Comparison of ENCODE assay signal across 7 cellular contexts in the genomic region with DNA sequence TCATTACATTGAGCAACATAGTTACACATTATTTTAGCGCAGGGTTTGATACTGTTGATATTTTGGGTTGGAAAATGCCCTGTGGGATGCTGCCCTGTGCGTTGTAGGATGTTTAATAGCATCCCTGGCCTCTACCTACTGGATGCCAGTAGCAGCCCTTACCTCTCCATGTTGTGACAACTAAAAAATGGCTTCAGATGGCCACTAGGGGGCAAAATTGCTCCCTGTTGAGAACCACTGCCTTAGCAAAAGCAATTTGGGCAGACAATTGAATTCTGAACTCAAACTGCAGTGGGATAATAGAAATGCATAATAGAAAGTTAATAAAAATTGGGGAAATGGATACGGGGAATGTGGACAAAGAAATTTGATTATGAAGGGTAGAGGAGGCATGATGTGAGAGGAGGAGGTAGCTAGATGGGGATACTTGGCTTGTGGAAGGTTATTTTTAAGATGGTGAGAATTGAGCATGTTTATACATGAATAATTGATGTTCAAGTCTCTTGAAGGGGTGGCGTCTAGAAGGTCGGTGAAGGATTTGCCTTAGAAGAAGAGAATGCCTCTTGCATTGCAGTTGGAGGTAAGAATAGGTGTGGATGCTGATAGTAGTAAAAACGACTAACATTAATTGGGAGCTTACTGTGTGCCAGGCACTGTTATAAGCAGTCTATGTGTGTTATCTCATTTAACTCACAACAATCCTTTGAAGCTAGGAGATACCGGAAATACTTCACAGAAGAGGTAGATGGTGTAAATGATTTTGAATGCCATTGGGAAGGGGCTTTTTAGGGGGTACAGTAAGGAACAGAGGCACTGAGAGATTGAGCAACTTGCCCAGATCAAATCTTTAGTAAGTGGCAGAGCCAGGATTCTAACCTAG.
DNase-seq lines count a peak whose midpoint lies in the region; ATAC-seq and TF ChIP-seq lines count a peak whose summit lies in the region.

No MANE protein-coding gene starts in this region.

- TF ChIP-seq CTCF in GM12864 (IDR thresholded peaks at IDR 0.05; ENCODE audit: low read depth, low read length, missing control alignments) = peak; percentile 83
- TF ChIP-seq CTCF in astrocyte of the spinal cord (IDR thresholded peaks at IDR 0.05; ENCODE audit: low read depth, low read length) = peak; percentile 83

- no peak for ATAC-seq in HG02840 (IDR thresholded peaks at IDR 0.05; ENCODE audit: low FRiP score, unreplicated experiment)

- DNase-seq in GM12864 (ENCODE audit: low read depth) (peak; percentile 43), NCI-H1092 (lab: John Stamatoyannopoulos, UW) (peak; percentile 10), T follicular helper cell (ENCODE audit: low read depth) (peak; percentile 24), astrocyte of the spinal cord (ENCODE audit: low read depth, low spot score) (peak; percentile 70), iPS-NIHi7 (ENCODE audit: extremely low spot score) (peak; percentile 66)
- peak; percentile 7 to 36 for DNase-seq in stimulated activated CD4-positive, alpha-beta T cell treated with anti-CD3 and anti-CD28 coated beads, Interleukin-1b, Interleukin-23, amount 100 ng/mL, for 4 hours (ENCODE audit: low read depth in 2 of 2)

- in situ Hi-C loops in astrocyte of the spinal cord (cut with HindIII; ENCODE audit: low sequenced_read_pairs) = no loop called here

- H3K4me3 ChIP-seq in GM12864 (ENCODE audit: low read depth, low read length) (no peak overlapping the region), astrocyte of the spinal cord (ENCODE audit: low read depth, low read length) (no peak overlapping the region)

Comparison
In these comparisons a context has a peak if more than half of its experiments do, and no peak if none do; other contexts are left out.
1. DNase-seq: peak in every context shown above with its lines; median percentile 70 in astrocyte of the spinal cord; 66 in iPS-NIHi7; 43 in GM12864; 24 in T follicular helper cell; 22 in stimulated activated CD4-positive, alpha-beta T cell treated with anti-CD3 and anti-CD28 coated beads, Interleukin-1b, Interleukin-23, amount 100 ng/mL, for 4 hours; 10 in NCI-H1092.